18 cellular contexts compared by ENCODE assay signal in the genomic region with DNA sequence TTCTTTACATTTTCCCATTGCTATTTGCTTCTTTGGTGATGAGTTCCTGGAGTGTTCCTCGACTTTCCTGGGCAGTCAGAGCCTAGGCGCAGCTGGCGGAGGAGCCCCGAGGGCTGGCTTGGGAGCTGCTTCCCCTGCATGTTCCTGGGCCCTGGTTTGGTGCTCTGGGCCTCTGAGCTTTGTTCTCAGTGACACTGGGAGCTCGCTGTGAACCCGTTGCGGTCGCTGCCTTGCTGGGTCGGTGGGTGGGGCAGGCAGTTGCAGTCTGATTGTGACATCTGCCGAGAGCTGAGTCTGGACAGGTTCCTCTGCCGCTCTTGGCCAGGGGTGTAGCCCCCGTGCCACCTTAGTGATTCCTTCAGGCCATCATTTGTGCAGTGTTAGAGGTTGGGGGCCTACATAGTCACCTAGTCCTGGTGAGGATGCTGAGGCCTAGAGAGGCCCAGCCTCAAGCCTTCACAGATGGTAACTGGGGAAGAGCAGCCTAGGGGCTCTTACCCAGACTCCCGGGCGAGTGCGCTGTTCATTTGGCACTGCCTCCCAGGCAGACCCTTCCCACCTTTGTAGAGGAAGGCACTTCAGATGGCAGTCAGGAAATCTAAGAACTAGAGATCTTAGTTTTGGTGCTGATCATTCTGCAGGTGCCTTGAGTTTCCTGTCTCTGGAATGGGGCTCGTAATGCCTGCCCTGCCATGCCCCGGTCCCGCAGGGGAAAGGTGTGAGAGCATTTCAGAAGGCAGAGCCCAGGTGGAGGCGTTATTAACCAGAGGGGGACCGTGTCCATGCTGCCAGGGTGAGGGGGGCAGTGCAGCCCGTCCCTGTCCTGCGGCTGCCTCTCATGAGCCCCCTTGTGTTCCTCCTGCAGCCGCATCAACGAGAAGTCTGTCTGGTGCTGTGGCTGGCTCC. TPM values are rescaled to one million over a fixed set of nuclear protein-coding genes. Genes with fewer than 3 reads are reported as not detected.
DNase-seq lines count a peak whose midpoint lies in the region; ATAC-seq and TF ChIP-seq lines count a peak whose summit lies in the region.
"Had no signal": no experiment of that assay in that cellular context is flagged by ENCODE, and none has a peak within 500 bp of the region (broad histone marks: within the 10 kb centered on the region; RNA-seq: fewer than 3 reads in every experiment).

No MANE protein-coding gene starts in this region.

- intact Hi-C loops in left ventricle myocardium inferior (cut with micrococcal nuclease), result no loop called here

- TF ChIP-seq RAD21 in SK-N-SH (IDR thresholded peaks at IDR 0.05; ENCODE audit: low read length), result no peak

- H3K27ac Mint-ChIP-seq in osteocyte (ENCODE audit: unreplicated experiment), result peak overlapping the region; percentile 45
- H3K27ac Mint-ChIP-seq: GM23338; nephron; T-helper 2 cell treated with Interferon-gamma antibody and Interleukin-4, amounts not matched to agents 5 μg/mL and 100 μg/mL, for 36 hours had no signal

- H3K9me3 ChIP-seq in SK-N-SH (peaks cover 7% of the 10 kb centered on the region; the same call in 1 of the 2 replicates), left ventricle myocardium inferior (replicated peaks) (peaks cover 12% of the 10 kb centered on the region)

- H3K36me3 ChIP-seq in SK-N-SH (replicated peaks in 1 of 2; ENCODE audit: control insufficient read depth in 1 of 2, insufficient read depth in 2 of 2, low read length in 1 of 2) (peaks cover 53 to 69% of the 10 kb centered on the region in 2 experiments), left ventricle myocardium inferior (peaks cover 37% of the 10 kb centered on the region)

- peaks cover 19% of the 10 kb centered on the region for H3K4me1 Mint-ChIP-seq in osteocyte (ENCODE audit: unreplicated experiment)
- H3K4me1 Mint-ChIP-seq: GM23338 had no signal

- no peak; the same call in 1 of the 3 replicates for ATAC-seq in SK-N-SH treated with all-trans-retinoic acid at 6 μM for 48 hours
- ATAC-seq: GM23338; stimulated activated naive B cell treated with anti-CD40 and anti-IgM and Interleukin-4, amounts not matched to agents 10 μg/mL and 1 μg/mL and 100 μg/mL, for 72 hours had no signal

- H3F3A ChIP-seq in SK-N-SH (replicated peaks; ENCODE audit: insufficient read depth), result peaks cover 32% of the 10 kb centered on the region

- CTCF ChIA-PET in SK-N-SH (lab: Yijun Ruan, JAX) (no interaction called here), RWPE1 (lab: Yijun Ruan, JAX) (no interaction called here)

- no peaks in the 10 kb centered on the region for H3K9me2 ChIP-seq in SK-N-SH

- peak overlapping the region; percentile 77 for H3K9ac ChIP-seq in SK-N-SH

- TF ChIP-seq CTCF in SK-N-SH (IDR thresholded peaks at IDR 0.05) (no peak), RWPE1 (conservative IDR thresholded peaks at IDR 0.05; ENCODE audit: low read depth) (no peak), epithelial cell of esophagus (IDR thresholded peaks at IDR 0.05; ENCODE audit: insufficient read depth, low read depth, low read length, missing control alignments) (no peak), osteocyte (IDR thresholded peaks at IDR 0.05) (no peak), left ventricle myocardium inferior (IDR thresholded peaks at IDR 0.05; ENCODE audit: borderline replicate concordance) (no peak)

- WGBS in SK-N-SH (ENCODE audit: low lambda C conversion rate), result 86% methylated on average over 12 of the region's 24 CpGs

- H3K4me1 ChIP-seq in SK-N-SH (ENCODE audit: control insufficient read depth in 1 of 2, insufficient read depth in 2 of 2, low read depth in 1 of 2, low read length in 1 of 2) (peaks cover 7 to 28% of the 10 kb centered on the region in 2 experiments; a peak in 3 of 4 replicates), left ventricle myocardium inferior (peaks cover 19% of the 10 kb centered on the region)

- peak overlapping the region; percentile 73 for H3K4me2 ChIP-seq in SK-N-SH
- H3K4me2 ChIP-seq: GM23338 had no signal

- H3K4me3 Mint-ChIP-seq in osteocyte (ENCODE audit: unreplicated experiment), result no peak overlapping the region
- H3K4me3 Mint-ChIP-seq: GM23338; nephron; stimulated activated naive B cell treated with anti-CD40 and anti-IgM and Interleukin-4, amounts not matched to agents 10 μg/mL and 1 μg/mL and 100 μg/mL, for 72 hours; T-helper 2 cell treated with Interferon-gamma antibody and Interleukin-4, amounts not matched to agents 5 μg/mL and 100 μg/mL, for 36 hours had no signal

- no peaks in the 10 kb centered on the region for H3K27me3 Mint-ChIP-seq in osteocyte (ENCODE audit: unreplicated experiment)
- H3K27me3 Mint-ChIP-seq: stimulated activated naive B cell treated with anti-CD40 and anti-IgM and Interleukin-4, amounts not matched to agents 10 μg/mL and 1 μg/mL and 100 μg/mL, for 72 hours had no signal

- H3K4me3 ChIP-seq in SK-N-SH (ENCODE audit: low read depth in 2 of 2, low read length in 1 of 2) (peak overlapping the region in 1 of 2 experiments; percentile 19; a peak in 1 of 4 replicates), epithelial cell of esophagus (ENCODE audit: low read length) (no peak overlapping the region), left ventricle myocardium inferior (no peak overlapping the region)
- H3K4me3 ChIP-seq: GM23338, MG63, tibial nerve had no signal

- H3K9me3 Mint-ChIP-seq in osteocyte (ENCODE audit: unreplicated experiment), result no peaks in the 10 kb centered on the region
- H3K9me3 Mint-ChIP-seq: stimulated activated naive B cell treated with anti-CD40 and anti-IgM and Interleukin-4, amounts not matched to agents 10 μg/mL and 1 μg/mL and 100 μg/mL, for 72 hours had no signal

- no peaks in the 10 kb centered on the region for H3K27me3 ChIP-seq in SK-N-SH (ENCODE audit: insufficient read depth)
- H3K27me3 ChIP-seq in left ventricle myocardium inferior (ENCODE audit: low read depth), result no peaks in the 10 kb centered on the region
- H3K27me3 ChIP-seq: MG63, tibial nerve had no signal

- DNase-seq in SK-N-SH, result no peak
- DNase-seq in RWPE1 (ENCODE audit: low spot score), result peak; percentile 53
- peak; percentile 80 for DNase-seq in epithelial cell of esophagus (ENCODE audit: low read depth)
- no peak for DNase-seq in osteocyte (ENCODE audit: extremely low spot score, unreplicated experiment)
- no peak for DNase-seq in SHP77 (lab: John Stamatoyannopoulos, UW)
- no peak for DNase-seq in left ventricle myocardium inferior
- DNase-seq in NCI-H2227 (lab: John Stamatoyannopoulos, UW; ENCODE audit: unreplicated experiment), result no peak
- DNase-seq: DND-41; hypothalamus; kidney glomerular epithelial cell; MG63; SHP77 treated with DMSO at 0.1 percent for 48 hours; stimulated activated naive B cell treated with anti-CD40 and anti-IgM and Interleukin-4, amounts not matched to agents 10 μg/mL and 1 μg/mL and 100 μg/mL, for 72 hours had no signal

- peaks cover 46% of the 10 kb centered on the region for H3K36me3 Mint-ChIP-seq in osteocyte (ENCODE audit: unreplicated experiment)

- no peak overlapping the region for H2AFZ ChIP-seq in SK-N-SH (ENCODE audit: low read depth)
- H2AFZ ChIP-seq: GM23338 had no signal

- no peaks in the 10 kb centered on the region for H4K20me1 ChIP-seq in SK-N-SH (ENCODE audit: insufficient read depth)

- no peak for TF ChIP-seq EP300 in SK-N-SH (IDR thresholded peaks at IDR 0.05; ENCODE audit: borderline replicate concordance in 1 of 2, low read depth in 1 of 2, low read length in 1 of 2)

- H3K79me2 ChIP-seq in SK-N-SH (ENCODE audit: insufficient read depth), result peaks cover 91% of the 10 kb centered on the region

- POLR2A ChIA-PET in SK-N-SH (lab: Yijun Ruan, JAX) (no interaction called here), RWPE1 (lab: Yijun Ruan, JAX; ENCODE audit: low non-redundant PET) (no interaction called here)

- H3K27ac ChIP-seq in SK-N-SH (ENCODE audit: low read depth in 2 of 2, low read length in 1 of 2) (peak overlapping the region in 1 of 2 experiments; percentile 99; a peak in 2 of 4 replicates), RWPE1 (peak overlapping the region; percentile 99), left ventricle myocardium inferior (replicated peaks) (no peak overlapping the region)
- H3K27ac ChIP-seq: tibial nerve had no signal

TF ChIP-seq in SK-N-SH, 30 proteins besides CTCF, POLR2A, EP300 and RAD21 (continues in another document):
- TF ChIP-seq EZH2phosphoT487 (IDR thresholded peaks at IDR 0.05; ENCODE audit: borderline replicate concordance, low read depth) (no peak), MEF2A (IDR thresholded peaks at IDR 0.05; ENCODE audit: borderline replicate concordance, low read depth) (no peak), NRF1 (IDR thresholded peaks at IDR 0.05; ENCODE audit: low read depth, low read length) (no peak), TEAD4 (IDR thresholded peaks at IDR 0.05; ENCODE audit: borderline replicate concordance, insufficient read depth) (no peak), MAX (IDR thresholded peaks at IDR 0.05; ENCODE audit: low read depth) (no peak), MXI1 (IDR thresholded peaks at IDR 0.05; ENCODE audit: low read depth, low read length) (no peak), GABPA (IDR thresholded peaks at IDR 0.05; ENCODE audit: low read depth) (no peak)

TF ChIP-seq in SK-N-SH treated with all-trans-retinoic acid at 6 μM for 48 hours, 23 proteins besides CTCF, POLR2A, EP300 and RAD21 (continues in another document):
- no peak for TF ChIP-seq POU6F1 (CRISPR knock-in tag; IDR thresholded peaks at IDR 0.05; ENCODE audit: borderline replicate concordance, low read depth)
- no peak for TF ChIP-seq ZFP3 (CRISPR knock-in tag; IDR thresholded peaks at IDR 0.05)
- no peak for TF ChIP-seq ARNTL (CRISPR knock-in tag; IDR thresholded peaks at IDR 0.05; ENCODE audit: borderline replicate concordance, low read depth)
- no peak for TF ChIP-seq GLIS3 (CRISPR knock-in tag; IDR thresholded peaks at IDR 0.05)

RNA-seq across cellular contexts. Expression of gene ASB1, which starts 8.4 kb away (rescaled TPM):
- polyA plus RNA-seq in SK-N-SH (2012; rRNA removed), result 33.3 and 33.6 TPM in 2 replicates
- 23.3 and 25.2 TPM in 2 replicates for polyA plus RNA-seq in SK-N-SH (2012; cell fraction: cytosol; rRNA removed)
- polyA plus RNA-seq in SK-N-SH (2012; cell fraction: nucleus; rRNA removed), result 80.7 and 86.5 TPM in 2 replicates
- 26.0 and 33.9 TPM in 2 replicates for total RNA-seq in osteocyte
- 52.6 TPM for total RNA-seq in left ventricle myocardium inferior

Comparison
In these comparisons a context has a peak if more than half of its experiments do, and no peak if none do; other contexts are left out.
1. DNase-seq: peak in RWPE1 (single experiment) and epithelial cell of esophagus (single experiment); none in SK-N-SH (single experiment), osteocyte (single experiment), SHP77 (0 of 2), left ventricle myocardium inferior (single experiment) and NCI-H2227 (single experiment).